In genomic region chr18:56329536-56329935, GRCh38 we compare ENCODE assay signal across 23 cellular contexts.
"Had no signal": no experiment of that assay in that cellular context is flagged by ENCODE, and none has a peak within 500 bp of the region (broad histone marks: within the 10 kb centered on the region; RNA-seq: fewer than 3 reads in every experiment).

No MANE protein-coding gene starts in this region.

- DNase-seq: colonic mucosa; cortex of kidney; effector CD8-positive, alpha-beta T cell; effector memory CD8-positive, alpha-beta T cell; erythroblast; esophagus squamous epithelium; foreskin fibroblast; foreskin melanocyte; gastrocnemius medialis; glutamatergic neuron; head of caudate nucleus; heart right ventricle; hippocampal formation; left cardiac atrium; left lung; left ventricle myocardium superior; lower lobe of right lung; mesenchymal stem cell; mucosa of descending colon had no signal

- H3K36me3 ChIP-seq: colonic mucosa, esophagus squamous epithelium, gastrocnemius medialis, heart right ventricle, left lung, lower lobe of right lung had no signal

- H3K4me3 Mint-ChIP-seq: dendritic cell treated with granulocyte-macrophage colony-stimulating factor and Interleukin-4, amounts not matched to agents 40 ng/mL and 50 ng/mL, for 4 days; effector memory CD8-positive, alpha-beta T cell; mesothelial cell of epicardium had no signal

- H3K27me3 Mint-ChIP-seq: dendritic cell treated with granulocyte-macrophage colony-stimulating factor and Interleukin-4, amounts not matched to agents 40 ng/mL and 50 ng/mL, for 4 days; effector memory CD8-positive, alpha-beta T cell had no signal

- H3K27ac ChIP-seq: colonic mucosa, epithelial cell of prostate, esophagus squamous epithelium, gastrocnemius medialis, heart right ventricle, left lung, lower lobe of right lung had no signal

- H3K4me3 ChIP-seq: colonic mucosa, esophagus squamous epithelium, gastrocnemius medialis, heart right ventricle, left lung, lower lobe of right lung, mucosa of descending colon had no signal

- ATAC-seq: effector memory CD8-positive, alpha-beta T cell; esophagus mucosa; gastrocnemius medialis; heart right ventricle; left cardiac atrium; left lung; left ventricle myocardium superior; lower lobe of right lung; mucosa of descending colon had no signal

- H3K27me3 ChIP-seq: colonic mucosa, esophagus squamous epithelium, gastrocnemius medialis, heart right ventricle, left lung had no signal

- H3K9me3 ChIP-seq: colonic mucosa, esophagus squamous epithelium, gastrocnemius medialis, heart right ventricle, left lung, lower lobe of right lung, mucosa of descending colon had no signal

- H3K36me3 Mint-ChIP-seq: mesothelial cell of epicardium had no signal

- H3K9me3 Mint-ChIP-seq: dendritic cell treated with granulocyte-macrophage colony-stimulating factor and Interleukin-4, amounts not matched to agents 40 ng/mL and 50 ng/mL, for 4 days; mesothelial cell of epicardium had no signal

- H3K4me1 ChIP-seq: colonic mucosa, gastrocnemius medialis had no signal

- H3K27ac Mint-ChIP-seq: dendritic cell treated with granulocyte-macrophage colony-stimulating factor and Interleukin-4, amounts not matched to agents 40 ng/mL and 50 ng/mL, for 4 days; effector memory CD8-positive, alpha-beta T cell; mesothelial cell of epicardium had no signal
